In genomic region chr4:171049380-171049779, GRCh38 we compare ENCODE assay signal across 16 cellular contexts.
A peak's percentile ranks its signal among the peaks of the same experiment; 100 is the strongest.
DNase-seq lines count a peak whose midpoint lies in the region; TF ChIP-seq lines count a peak whose summit lies in the region.
"Had no signal": no experiment of that assay in that cellular context is flagged by ENCODE, and none has a peak within 500 bp of the region (broad histone marks: within the 10 kb centered on the region; RNA-seq: fewer than 3 reads in every experiment).

No MANE protein-coding gene starts in this region.

- H3K9me3 ChIP-seq in MM.1S (replicated peaks; ENCODE audit: insufficient read depth, low read length), result no peaks in the 10 kb centered on the region
- H3K9me3 ChIP-seq in OCI-LY7 (ENCODE audit: low read length), result no peaks in the 10 kb centered on the region
- H3K9me3 ChIP-seq in hepatocyte (ENCODE audit: low read depth), result no peaks in the 10 kb centered on the region
- H3K9me3 ChIP-seq: BE2C, Caco-2 had no signal

- H3K9me2 ChIP-seq in MM.1S (replicated peaks; ENCODE audit: insufficient read depth, low read length) (no peaks in the 10 kb centered on the region), OCI-LY7 (ENCODE audit: insufficient read depth, low read length) (no peaks in the 10 kb centered on the region), hepatocyte (replicated peaks; ENCODE audit: insufficient read depth) (no peaks in the 10 kb centered on the region)

- DNase-seq in MM.1S (peak; percentile 62), OCI-LY7 (ENCODE audit: low spot score) (peak; percentile 24), NCI-H1417 (lab: John Stamatoyannopoulos, UW) (no peak), hepatocyte (ENCODE audit: low spot score) (no peak), KG1 (lab: John Stamatoyannopoulos, UW) (no peak)
- DNase-seq: 8988T; ACHN; BE2C; C1 segment of cervical spinal cord; Caco-2; Calu3; CD4-positive, alpha-beta T cell; CD8-positive, alpha-beta T cell; DMS79 treated with DMSO at 0.1 percent for 48 hours; GF-D8 had no signal

- H3K79me2 ChIP-seq in MM.1S (ENCODE audit: low read length), result no peaks in the 10 kb centered on the region
- no peaks in the 10 kb centered on the region for H3K79me2 ChIP-seq in OCI-LY7 (ENCODE audit: insufficient read depth, low read depth, low read length)
- H3K79me2 ChIP-seq in hepatocyte, result no peaks in the 10 kb centered on the region

- no peaks in the 10 kb centered on the region for H3F3A ChIP-seq in MM.1S (ENCODE audit: insufficient read depth, low read length)

- H3K4me1 ChIP-seq in MM.1S (ENCODE audit: low read length) (peaks cover 16% of the 10 kb centered on the region), OCI-LY7 (ENCODE audit: insufficient read depth, low read length, poor library complexity, severe bottlenecking) (peaks cover 15% of the 10 kb centered on the region), hepatocyte (ENCODE audit: insufficient read depth) (no peaks in the 10 kb centered on the region)
- H3K4me1 ChIP-seq: BE2C, BLaER1, Caco-2 had no signal

- no peak overlapping the region for H2AFZ ChIP-seq in MM.1S (ENCODE audit: low read length)
- H2AFZ ChIP-seq in OCI-LY7 (ENCODE audit: low read length), result peak overlapping the region; percentile 1; the same call in 1 of the 2 replicates
- no peak overlapping the region for H2AFZ ChIP-seq in hepatocyte

- H3K36me3 ChIP-seq in MM.1S (replicated peaks; ENCODE audit: insufficient read depth, low read length) (no peaks in the 10 kb centered on the region), OCI-LY7 (ENCODE audit: insufficient read depth, low read length) (no peaks in the 10 kb centered on the region), hepatocyte (replicated peaks; ENCODE audit: insufficient read depth, low read depth) (no peaks in the 10 kb centered on the region)
- H3K36me3 ChIP-seq: BE2C, BLaER1 had no signal

- intact Hi-C loops in OCI-LY7 (cut with micrococcal nuclease; ENCODE audit: unreplicated experiment), result no loop called here

- no peak overlapping the region for H3K9ac ChIP-seq in MM.1S (ENCODE audit: low read length)
- H3K9ac ChIP-seq: BLaER1 had no signal

- WGBS in hepatocyte (ENCODE audit: low lambda C conversion rate, missing lambda C conversion rate), result 88% methylated on average over 1 of the region's 1 CpG

- POLR2A ChIA-PET in OCI-LY7 (lab: Charles Lee), result interaction anchor here (1.6 to 2.4 kb wide), 3 partner anchors 17 to 35 kb away, joined by 3 to 11 read pairs (median 9); no protein-coding TSS in a partner anchor

- H3K27me3 ChIP-seq in MM.1S (replicated peaks; ENCODE audit: insufficient read depth, low read length), result no peaks in the 10 kb centered on the region
- H3K27me3 ChIP-seq in hepatocyte, result no peaks in the 10 kb centered on the region
- H3K27me3 ChIP-seq: BE2C, BLaER1 had no signal

- no peaks in the 10 kb centered on the region for H4K20me1 ChIP-seq in MM.1S (ENCODE audit: insufficient read depth, low read length)
- no peaks in the 10 kb centered on the region for H4K20me1 ChIP-seq in OCI-LY7 (ENCODE audit: insufficient read depth, low read length)
- no peaks in the 10 kb centered on the region for H4K20me1 ChIP-seq in hepatocyte (ENCODE audit: insufficient read depth, poor library complexity, severe bottlenecking)
- H4K20me1 ChIP-seq: BLaER1 had no signal

- BruUV-seq in OCI-LY7 (replicated peaks; lab: Mats Ljungman, UMichigan), result no TSS peak

- H3K4me3 ChIP-seq in MM.1S (ENCODE audit: low read length) (no peak overlapping the region), OCI-LY7 (ENCODE audit: low read depth, low read length, poor library complexity, severe bottlenecking) (no peak overlapping the region), hepatocyte (no peak overlapping the region)
- H3K4me3 ChIP-seq: BLaER1 had no signal

- H3K4me2 ChIP-seq in MM.1S (ENCODE audit: low read depth, low read length) (peak overlapping the region; percentile 9; the same call in 1 of the 2 replicates), OCI-LY7 (ENCODE audit: low read length) (peak overlapping the region; percentile 29; the same call in 1 of the 2 replicates), hepatocyte (no peak overlapping the region)
- H3K4me2 ChIP-seq: BLaER1 had no signal

- CTCF ChIA-PET in OCI-LY7 (lab: Charles Lee; ENCODE audit: unreplicated experiment), result no interaction called here

- peak overlapping the region; percentile 13; the same call in 1 of the 2 replicates for H3K27ac ChIP-seq in MM.1S (ENCODE audit: low read length)
- no peak overlapping the region for H3K27ac ChIP-seq in OCI-LY7 (ENCODE audit: low read depth, low read length, poor library complexity, severe bottlenecking)
- no peak overlapping the region for H3K27ac ChIP-seq in hepatocyte
- H3K27ac ChIP-seq: BLaER1 had no signal

- TF ChIP-seq CTCF in MM.1S (IDR thresholded peaks at IDR 0.05; ENCODE audit: low read length), result peak; percentile 12; the same call in 1 of the 2 replicates
- no peak for TF ChIP-seq CTCF in OCI-LY7 (conservative IDR thresholded peaks at IDR 0.05; ENCODE audit: low read length)
- TF ChIP-seq CTCF in hepatocyte (IDR thresholded peaks at IDR 0.05; ENCODE audit: poor library complexity), result no peak

Comparison
In these comparisons a context has a peak if more than half of its experiments do, and no peak if none do; other contexts are left out.
1. DNase-seq: peak in MM.1S (single experiment) and OCI-LY7 (single experiment); none in NCI-H1417 (0 of 3), hepatocyte (single experiment) and KG1 (single experiment).